In the genomic region with DNA sequence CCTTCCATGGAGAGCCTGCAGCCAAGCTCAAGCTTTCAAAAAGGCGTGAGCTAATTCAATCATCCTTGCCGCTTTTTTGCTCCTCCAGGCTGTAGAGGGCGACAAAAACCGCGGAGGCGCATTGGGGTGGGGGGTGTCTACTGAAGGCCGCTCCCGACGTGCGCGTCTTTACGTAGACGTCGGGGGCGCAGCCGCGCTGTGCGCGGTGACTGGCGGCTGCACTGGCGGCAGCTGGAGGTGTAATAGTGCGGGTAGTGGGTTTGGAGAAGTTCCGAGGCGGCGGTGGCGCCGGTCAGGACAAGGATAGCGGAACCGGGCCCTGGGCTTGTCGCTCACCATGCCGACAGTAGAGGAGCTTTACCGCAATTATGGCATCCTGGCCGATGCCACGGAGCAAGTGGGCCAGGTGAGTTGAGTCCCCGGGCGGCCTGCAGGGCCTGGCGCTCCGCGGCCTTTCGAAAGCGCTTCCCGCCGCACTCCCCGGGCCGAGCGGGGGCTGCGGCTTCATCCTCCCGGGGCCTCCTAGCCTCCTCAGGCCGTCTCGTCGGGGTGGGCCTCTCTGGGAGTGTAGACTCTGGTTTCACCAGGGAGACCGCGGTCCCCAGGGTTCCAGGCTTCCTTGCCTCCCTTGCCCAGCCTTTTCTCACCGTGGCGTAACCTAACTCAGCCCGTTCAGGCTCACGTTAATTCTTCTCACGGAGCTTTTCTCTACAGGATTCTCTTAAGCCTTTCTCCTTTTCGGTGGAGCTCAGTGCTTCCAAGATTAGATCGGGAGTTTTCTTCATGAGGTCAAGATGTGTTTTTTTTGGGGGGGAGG, we compare ENCODE assay signal across 8 cellular contexts. TPM values are rescaled to one million over a fixed set of nuclear protein-coding genes. Genes with fewer than 3 reads are reported as not detected.
DNase-seq lines count a peak whose midpoint lies in the region; ATAC-seq and TF ChIP-seq lines count a peak whose summit lies in the region.

A gene (plus strand): TSS at position 206 of the 817 bp plus-strand sequence. CDS start 132 bp downstream, at position 338.

- no peaks in the 10 kb centered on the region for H3K9me3 Mint-ChIP-seq in IgD-negative memory B cell

- peaks cover 2% of the 10 kb centered on the region for H3K27me3 Mint-ChIP-seq in IgD-negative memory B cell

- H3K27me3 ChIP-seq in mononuclear cell (ENCODE audit: insufficient read depth, low read length) = no peaks in the 10 kb centered on the region

- peak; percentile 78 for TF ChIP-seq CTCF in epithelial cell of esophagus (IDR thresholded peaks at IDR 0.05; ENCODE audit: insufficient read depth, low read depth, low read length, missing control alignments)

- peaks cover 39 to 46% (median 39%) of the 10 kb centered on the region in 3 donors for H3K4me1 Mint-ChIP-seq in IgD-negative memory B cell

- peak; percentile 97 for ATAC-seq in GM21529 (IDR thresholded peaks at IDR 0.05; ENCODE audit: unreplicated experiment)

- H3K9me3 ChIP-seq in mononuclear cell (ENCODE audit: low read depth, low read length) = no peaks in the 10 kb centered on the region

- peak within 1 kb of the TSS; percentile 93 to 99 (median 97) for H3K4me3 Mint-ChIP-seq in IgD-negative memory B cell

- peak within 1 kb of the TSS; percentile 83 to 94 (median 93) for H3K27ac Mint-ChIP-seq in IgD-negative memory B cell

- peak within 1 kb of the TSS; percentile 88 for H3K4me3 ChIP-seq in epithelial cell of esophagus (ENCODE audit: low read length)
- peak within 1 kb of the TSS; percentile 80 for H3K4me3 ChIP-seq in mononuclear cell (ENCODE audit: low read length)

- H3K36me3 Mint-ChIP-seq in IgD-negative memory B cell = no peaks in the 10 kb centered on the region

- DNase-seq in DMS153 treated with DMSO at 0.1 percent for 48 hours (lab: John Stamatoyannopoulos, UW; ENCODE audit: unreplicated experiment) = peak; percentile 85
- DNase-seq in OCI-M1 (lab: John Stamatoyannopoulos, UW) = peak; percentile 98
- DNase-seq in activated T-cell treated with anti-CD3 and anti-CD28 coated beads for 24 hours (ENCODE audit: low read depth) = peak; percentile 90
- peak; percentile 97 for DNase-seq in epithelial cell of esophagus (ENCODE audit: low read depth)
- peak; percentile 86 to 87 for DNase-seq in stimulated activated CD8-positive, alpha-beta memory T cell treated with anti-CD3 and anti-CD28 coated beads, Interleukin-4, amount 100 ng/mL, for 1 hour (ENCODE audit: low read depth in 2 of 2, low spot score in 1 of 2)

- peaks cover 21% of the 10 kb centered on the region for H3K4me1 ChIP-seq in mononuclear cell (ENCODE audit: insufficient read depth, low read length)

RNA-seq across cellular contexts. Expression of the gene that starts here (rescaled TPM):
- 95.1 TPM for polyA plus RNA-seq in IgD-negative memory B cell
- 90.0 TPM for total RNA-seq in mononuclear cell

Comparison
In these comparisons a context has a peak if more than half of its experiments do, and no peak if none do; other contexts are left out.
1. Peak in every context shown above with its lines: DNase-seq, ATAC-seq and H3K4me3 ChIP-seq.